In genomic region chr1:81252471-81253160, GRCh38 we compare ENCODE assay signal across 3 cellular contexts.
TF ChIP-seq lines count a peak whose summit lies in the region.

No MANE protein-coding gene starts in this region.

TF ChIP-seq in GM23338, 12 proteins besides CTCF, POLR2A, EP300 and RAD21:
- peak; percentile 39; the same call in 1 of the 2 replicates for TF ChIP-seq NANOG (IDR thresholded peaks at IDR 0.05; ENCODE audit: borderline replicate concordance)
- no peak for TF ChIP-seq REST (IDR thresholded peaks at IDR 0.05; ENCODE audit: unreplicated experiment)
TF ChIP-seq in GM23338: peak in this region for 1.

TF ChIP-seq in H1, 55 proteins besides CTCF, POLR2A, EP300 and RAD21:
- TF ChIP-seq NRF1 (IDR thresholded peaks at IDR 0.05; ENCODE audit: low read depth, low read length) (no peak), CBX8 (IDR thresholded peaks at IDR 0.05; ENCODE audit: borderline replicate concordance, low read depth, low read length) (no peak), YY1 (IDR thresholded peaks at IDR 0.05; ENCODE audit: low read depth, low read length) (no peak), GTF2F1 (IDR thresholded peaks at IDR 0.05; ENCODE audit: borderline replicate concordance, low read depth, low read length) (no peak), ZNF274 (IDR thresholded peaks at IDR 0.05; ENCODE audit: borderline replicate concordance, extremely low read depth, low read length) (no peak), SUZ12 (IDR thresholded peaks at IDR 0.05; ENCODE audit: low read length) (no peak), RXRA (IDR thresholded peaks at IDR 0.05; ENCODE audit: insufficient read depth, low read depth, low read length) (no peak), JUND (IDR thresholded peaks at IDR 0.05; ENCODE audit: low read length) (no peak), HDAC6 (IDR thresholded peaks at IDR 0.05; ENCODE audit: low read depth, low read length) (no peak), SP1 (IDR thresholded peaks at IDR 0.05; ENCODE audit: low read depth, low read length) (no peak), JUN (IDR thresholded peaks at IDR 0.05; ENCODE audit: low read depth, low read length) (no peak), KDM4A (IDR thresholded peaks at IDR 0.05; ENCODE audit: low read depth, low read length, severe bottlenecking) (no peak), NANOG (IDR thresholded peaks at IDR 0.05; ENCODE audit: insufficient read depth, low read depth, low read length, poor library complexity, severe bottlenecking) (no peak), SP2 (IDR thresholded peaks at IDR 0.05; ENCODE audit: low read length) (no peak), RBBP5 (IDR thresholded peaks at IDR 0.05; ENCODE audit: borderline replicate concordance, low read depth, low read length) (no peak), CHD2 (IDR thresholded peaks at IDR 0.05; ENCODE audit: low read length) (no peak), TEAD4 (IDR thresholded peaks at IDR 0.05; ENCODE audit: low read depth, low read length) (no peak), BCL11A (IDR thresholded peaks at IDR 0.05; ENCODE audit: low read depth in 2 of 2, low read length in 2 of 2) (no peak)
TF ChIP-seq in H1: peak in this region for 0.

TF ChIP-seq in SK-N-SH treated with all-trans-retinoic acid at 6 μM for 48 hours, 23 proteins besides CTCF, POLR2A, EP300 and RAD21:
- TF ChIP-seq ZFP3 (CRISPR knock-in tag; IDR thresholded peaks at IDR 0.05) (no peak), ZNF8 (CRISPR knock-in tag; IDR thresholded peaks at IDR 0.05) (no peak), RARB (CRISPR knock-in tag; IDR thresholded peaks at IDR 0.05) (no peak), CREB5 (CRISPR knock-in tag; IDR thresholded peaks at IDR 0.05; ENCODE audit: low read depth) (no peak), CSRNP3 (CRISPR knock-in tag; IDR thresholded peaks at IDR 0.05) (no peak), TOX (CRISPR knock-in tag; IDR thresholded peaks at IDR 0.05; ENCODE audit: borderline replicate concordance) (no peak), ISL1 (CRISPR knock-in tag; IDR thresholded peaks at IDR 0.05) (no peak), ZNF565 (CRISPR knock-in tag; conservative IDR thresholded peaks at IDR 0.05; ENCODE audit: low read depth) (no peak), TCF4 (CRISPR knock-in tag; IDR thresholded peaks at IDR 0.05; ENCODE audit: borderline replicate concordance) (no peak), POU6F1 (CRISPR knock-in tag; IDR thresholded peaks at IDR 0.05; ENCODE audit: borderline replicate concordance, low read depth) (no peak), PPARA (CRISPR knock-in tag; IDR thresholded peaks at IDR 0.05; ENCODE audit: borderline replicate concordance) (no peak), CSDC2 (CRISPR knock-in tag; IDR thresholded peaks at IDR 0.05) (no peak), ZC3H10 (CRISPR knock-in tag; IDR thresholded peaks at IDR 0.05) (no peak), OSR1 (CRISPR knock-in tag; IDR thresholded peaks at IDR 0.05) (no peak), BACH2 (CRISPR knock-in tag; IDR thresholded peaks at IDR 0.05; ENCODE audit: borderline replicate concordance) (no peak), ZNF70 (CRISPR knock-in tag; IDR thresholded peaks at IDR 0.05) (no peak), GLIS3 (CRISPR knock-in tag; IDR thresholded peaks at IDR 0.05) (no peak), TSHZ2 (CRISPR knock-in tag; IDR thresholded peaks at IDR 0.05) (no peak)
